In the genomic region with DNA sequence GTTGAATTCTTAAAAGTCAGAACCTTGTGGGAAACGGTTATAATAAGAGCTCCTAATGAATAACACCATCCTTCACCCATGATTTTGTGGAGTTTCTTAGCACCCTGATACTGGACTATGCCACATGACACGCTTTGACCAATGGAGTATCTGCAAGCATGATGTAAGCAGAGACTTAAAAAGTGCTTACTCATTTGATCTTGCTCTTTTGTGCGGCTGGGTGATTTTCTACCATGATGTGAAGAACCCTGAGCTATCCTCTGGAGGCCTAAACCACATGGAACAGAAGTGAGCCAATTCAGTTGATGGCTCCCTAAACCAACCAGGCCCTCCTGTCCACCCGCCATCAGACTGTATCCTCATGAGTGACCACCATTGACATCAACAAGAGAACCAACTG, we compare ENCODE assay signal across 21 cellular contexts.
"Had no signal": no experiment of that assay in that cellular context is flagged by ENCODE, and none has a peak within 500 bp of the region (broad histone marks: within the 10 kb centered on the region; RNA-seq: fewer than 3 reads in every experiment).

No MANE protein-coding gene starts in this region.

- H3K9me3 ChIP-seq: body of pancreas, spleen, thoracic aorta, uterus had no signal

- ATAC-seq: activated CD4-positive, alpha-beta T cell treated with anti-CD3 and anti-CD28 coated beads for 36 hours; body of pancreas; left colon; natural killer cell treated with Interleukin-12 subunit alpha and Interleukin-12 subunit beta and Interleukin-15 and Interleukin-18, amount 100 ng/mL, for 72 hours; right cardiac atrium had no signal

- H3K4me1 ChIP-seq: body of pancreas, uterus had no signal

- FAIRE-seq: colon, endometrium, frontal cortex, islet of Langerhans had no signal

- H3K36me3 ChIP-seq: spleen, thoracic aorta, uterus had no signal

- H3K27ac ChIP-seq: body of pancreas, epithelial cell of prostate, spleen, thoracic aorta, uterus had no signal

- H3K4me3 ChIP-seq: body of pancreas, spleen, thoracic aorta, uterus had no signal

- H3K27me3 ChIP-seq: body of pancreas, spleen, uterus had no signal

- DNase-seq: activated CD4-positive, alpha-beta T cell treated with anti-CD3 and anti-CD28 coated beads for 36 hours; activated CD4-positive, CD25-positive, alpha-beta regulatory T cell; activated effector memory CD4-positive, alpha-beta T cell treated with Interleukin-2 at 50 U/mL for 16 hours; activated naive CD4-positive, alpha-beta T cell treated with Interleukin-2 at 50 U/mL for 16 hours; anterior cingulate cortex; body of pancreas; effector CD8-positive, alpha-beta T cell; left colon; posterior cingulate gyrus; right cardiac atrium; spleen; stimulated activated naive CD4-positive, alpha-beta T cell treated with Interleukin-2 at 50 U/mL for 16 hours; T-helper 2 cell; uterus had no signal
